ENCODE assay signal across 8 cellular contexts in the genomic region with DNA sequence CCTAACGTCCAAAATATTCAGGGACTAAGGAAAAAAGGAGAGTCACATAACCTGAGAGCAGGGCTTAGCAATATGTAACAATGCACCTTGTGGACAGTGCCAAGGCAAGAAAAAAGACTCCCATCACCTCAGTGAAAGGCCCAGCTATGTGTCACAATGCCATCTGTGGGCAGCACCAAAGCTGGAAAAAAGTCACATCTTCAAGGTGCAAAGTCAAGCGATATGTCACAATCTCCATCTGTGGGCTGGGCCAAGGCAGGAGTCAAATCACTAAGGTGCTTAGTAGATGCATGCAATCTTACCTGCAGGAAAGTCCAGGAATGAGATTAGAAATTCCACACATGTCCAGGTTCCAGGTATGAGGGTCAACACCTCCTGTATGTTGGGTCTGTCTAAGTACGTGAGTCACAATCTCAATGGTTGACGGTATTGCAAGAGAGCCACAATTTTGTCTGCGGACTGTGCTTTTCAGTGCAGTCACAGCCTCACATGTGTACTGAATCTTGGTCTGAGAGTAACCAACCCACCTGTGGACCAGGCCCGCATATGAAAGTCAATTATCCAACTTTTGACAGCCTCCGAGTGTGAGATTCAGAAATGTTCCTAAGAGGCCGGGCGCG. TPM values are rescaled to one million over a fixed set of nuclear protein-coding genes. Genes with fewer than 3 reads are reported as not detected.
A peak's percentile ranks its signal among the peaks of the same experiment; 100 is the strongest.
DNase-seq lines count a peak whose midpoint lies in the region; ATAC-seq and TF ChIP-seq lines count a peak whose summit lies in the region.

No MANE protein-coding gene starts in this region.

- H3K56ac ChIP-seq in H9 (ENCODE audit: insufficient read length, low read depth, low read length) = no peak overlapping the region

- peak overlapping the region; percentile 89 for H3K4me3 ChIP-seq in WI38 (ENCODE audit: low read depth, low read length)
- H3K4me3 ChIP-seq in foreskin fibroblast (ENCODE audit: low read depth in 1 of 2, low read length in 2 of 2) = peak overlapping the region; percentile 75 to 98
- peak overlapping the region; percentile 75 for H3K4me3 ChIP-seq in skeletal muscle cell (ENCODE audit: low read depth, low read length)

- peak overlapping the region; percentile 63 for H3K4me2 ChIP-seq in H9 (ENCODE audit: insufficient read depth, insufficient read length, low read length)

- H2BK5ac ChIP-seq in H9 (ENCODE audit: insufficient read length, low read length) = no peak overlapping the region

- peak overlapping the region in 2 of 3 experiments; percentile 62 to 99; a peak in 4 of 7 replicates for H3K27ac Mint-ChIP-seq in H9

- H3K36me3 Mint-ChIP-seq in H9 (ENCODE audit: insufficient read depth in 1 of 3, low read depth in 3 of 3) = peaks cover 43 to 52% (median 51%) of the 10 kb centered on the region in 3 experiments

- no peak overlapping the region for H3T11ph ChIP-seq in H9 (ENCODE audit: low read length)

- no peak overlapping the region for H2AK5ac ChIP-seq in H9 (ENCODE audit: insufficient read length, low read length)

- peaks cover 7% of the 10 kb centered on the region for H3K79me1 ChIP-seq in H9 (ENCODE audit: insufficient read depth, low read depth, low read length, poor library complexity, severe bottlenecking)

- peaks cover 16% of the 10 kb centered on the region; the same call in 1 of the 2 replicates for H3K79me2 ChIP-seq in H9 (ENCODE audit: insufficient read depth, low read length)

- H3K27me3 ChIP-seq in H9 (ENCODE audit: insufficient read depth, low read length) = no peaks in the 10 kb centered on the region

- no peak overlapping the region for H2BK12ac ChIP-seq in H9 (ENCODE audit: insufficient read length, low read depth, low read length)

- H4K91ac ChIP-seq in H9 (ENCODE audit: insufficient read length, low read depth, low read length) = no peak overlapping the region

- no peak for ATAC-seq in HG03139 (IDR thresholded peaks at IDR 0.05; ENCODE audit: unreplicated experiment)

- no peak overlapping the region for H4K5ac ChIP-seq in H9 (ENCODE audit: insufficient read length, low read depth, low read length)

- H3K23ac ChIP-seq in H9 (ENCODE audit: insufficient read length, low read depth, low read length) = no peak overlapping the region

- peaks cover 20 to 21% of the 10 kb centered on the region in 2 experiments for H3K4me1 Mint-ChIP-seq in H9

- no peak overlapping the region for H3K14ac ChIP-seq in H9 (ENCODE audit: insufficient read depth, low read length)

- H2BK15ac ChIP-seq in H9 (ENCODE audit: low read depth, low read length) = no peak overlapping the region

- no peak overlapping the region for H3K18ac ChIP-seq in H9 (ENCODE audit: insufficient read length, low read depth, low read length)

- no peak overlapping the region for H2AFZ ChIP-seq in H9 (ENCODE audit: low read length)

- no peaks in the 10 kb centered on the region for H4K20me1 ChIP-seq in H9 (ENCODE audit: control insufficient read depth, insufficient read depth, insufficient read length)

- H3K4me3 Mint-ChIP-seq in H9 = peak overlapping the region; percentile 93 to 95

- H4K8ac ChIP-seq in H9 (replicated peaks; ENCODE audit: insufficient read length, low read depth, low read length) = no peak overlapping the region

- H2BK20ac ChIP-seq in H9 (ENCODE audit: low read depth, low read length, poor library complexity, severe bottlenecking) = no peak overlapping the region

- no peak for TF ChIP-seq CTCF in H9 (conservative IDR thresholded peaks at IDR 0.05)
- TF ChIP-seq CTCF in WI38 (IDR thresholded peaks at IDR 0.05; ENCODE audit: low read depth, low read length) = no peak
- TF ChIP-seq CTCF in foreskin fibroblast (IDR thresholded peaks at IDR 0.05; ENCODE audit: low read depth, low read length) = no peak

- H3K4ac ChIP-seq in H9 (ENCODE audit: low read depth, low read length) = no peak overlapping the region

- no peak overlapping the region for H3K27ac ChIP-seq in H9 (ENCODE audit: insufficient read length, low read depth, low read length)

- peaks cover 16 to 29% of the 10 kb centered on the region in 2 experiments for H3K9me3 Mint-ChIP-seq in H9

- H3K4me1 ChIP-seq in H9 (ENCODE audit: insufficient read depth, low read length) = peaks cover 4% of the 10 kb centered on the region; the same call in 1 of the 2 replicates

- WGBS in H9 (ENCODE audit: extremely low coverage, insufficient read length, low lambda C conversion rate) = no CpG with 5 or more reads among the region's 10 CpGs

- peaks cover 6% of the 10 kb centered on the region for H3K27me3 Mint-ChIP-seq in H9 (ENCODE audit: low read depth)

- H3K9me3 ChIP-seq in H9 (ENCODE audit: control insufficient read depth, low read depth, low read length) = no peaks in the 10 kb centered on the region

- no peak overlapping the region for H2BK120ac ChIP-seq in H9 (ENCODE audit: low read depth, low read length, poor library complexity, severe bottlenecking)

- no peak for DNase-seq in H9
- peak in 1 of 2 donors; percentile 10 for DNase-seq in foreskin fibroblast
- no peak for DNase-seq in skeletal muscle cell (ENCODE audit: low read depth)
- no peak for DNase-seq in superior temporal gyrus (ENCODE audit: extremely low spot score)
- DNase-seq in NCI-H748 (lab: John Stamatoyannopoulos, UW; ENCODE audit: unreplicated experiment) = no peak
- no peak for DNase-seq in NK-92 (lab: John Stamatoyannopoulos, UW; ENCODE audit: unreplicated experiment)

- peak overlapping the region; percentile 36 for H3K9ac ChIP-seq in H9 (ENCODE audit: extremely low read depth, insufficient read length, low read length)

- H3K23me2 ChIP-seq in H9 (ENCODE audit: insufficient read length, low read depth, low read length, poor library complexity, severe bottlenecking) = no peaks in the 10 kb centered on the region

RNA-seq across cellular contexts. Expression of a gene that starts 14.8 kb away (rescaled TPM):
- total RNA-seq in H9 (2021) = 49.6 and 51.6 TPM in 2 replicates
